ENCODE assay signal across 8 cellular contexts in genomic region chr9:88388886-88389617, GRCh38. TPM values are rescaled to one million over a fixed set of nuclear protein-coding genes. Genes with fewer than 3 reads are reported as not detected.
A peak's percentile ranks its signal among the peaks of the same experiment; 100 is the strongest.
DNase-seq lines count a peak whose midpoint lies in the region; ATAC-seq, FAIRE-seq and TF ChIP-seq lines count a peak whose summit lies in the region.

No MANE protein-coding gene starts in this region.

- FAIRE-seq in A549 (lab: Jason Lieb, UNC), result no peak

- H3K4me2 ChIP-seq in A549, result peak overlapping the region; percentile 78

- H3K4me1 ChIP-seq in A549, result peaks cover 24% of the 10 kb centered on the region
- no peaks in the 10 kb centered on the region for H3K4me1 ChIP-seq in endocrine pancreas (ENCODE audit: control insufficient read depth, insufficient read depth, low read length)

- ATAC-seq in A549 (peak; percentile 62 to 66), GM18502 (IDR thresholded peaks at IDR 0.05; ENCODE audit: poor library complexity, unreplicated experiment) (peak; percentile 30), HG02970 (IDR thresholded peaks at IDR 0.05; ENCODE audit: low FRiP score, unreplicated experiment) (peak; percentile 31)

- no peaks in the 10 kb centered on the region for H3K27me3 ChIP-seq in endocrine pancreas (ENCODE audit: control insufficient read depth, insufficient read depth, low read length)

- CTCF ChIA-PET in A549 (lab: Yijun Ruan, JAX), result interaction anchor here (1.5 kb wide), 1 partner anchor 313 kb away, joined by 4 read pairs; no protein-coding TSS in a partner anchor

- peak overlapping the region; percentile 82 for H3K9ac ChIP-seq in endocrine pancreas (ENCODE audit: control insufficient read depth, insufficient read depth, low read length)

- H3K9me3 ChIP-seq in A549 (no peaks in the 10 kb centered on the region), endocrine pancreas (ENCODE audit: control insufficient read depth, low read length) (no peaks in the 10 kb centered on the region)

- H3K27ac ChIP-seq in A549, result peak overlapping the region; percentile 99

- TF ChIP-seq POLR2A in A549 (IDR thresholded peaks at IDR 0.05; ENCODE audit: low read length), result no peak; the same call in 1 of the 2 replicates

- no peaks in the 10 kb centered on the region for H3K36me3 ChIP-seq in endocrine pancreas (ENCODE audit: control insufficient read depth, insufficient read depth, low read length)

- POLR2A ChIA-PET in A549 (lab: Yijun Ruan, JAX), result no interaction called here

- WGBS in A549 (ENCODE audit: missing lambda C conversion rate), result 2% methylated on average over 25 of the region's 71 CpGs

- no peak for TF ChIP-seq RAD21 in A549 (conservative IDR thresholded peaks at IDR 0.05 in 1 of 2, IDR thresholded peaks at IDR 0.05 in 1 of 2)

- DNase-seq in A549 (ENCODE audit: low read depth in 1 of 2, low spot score in 1 of 2) (peak; percentile 61 to 68), NCI-H2196 (lab: John Stamatoyannopoulos, UW; ENCODE audit: unreplicated experiment) (peak; percentile 31), medulla oblongata (ENCODE audit: extremely low spot score) (peak; percentile 64)
- peak; percentile 7 to 16 for DNase-seq in activated CD4-positive, alpha-beta T cell treated with anti-CD3 and anti-CD28 coated beads, Interleukin-2, amount 50 U/mL, for 24 hours (ENCODE audit: low read depth in 1 of 2, low spot score in 1 of 2)
- DNase-seq in stimulated activated CD8-positive, alpha-beta memory T cell treated with anti-CD3 and anti-CD28 coated beads, Interleukin-2, amount 100 ng/mL, for 1 hour (ENCODE audit: low read depth in 2 of 2), result peak; percentile 5 to 14

- no peak for TF ChIP-seq CTCF in A549 (IDR thresholded peaks at IDR 0.05)

- TF ChIP-seq EP300 in A549 (IDR thresholded peaks at IDR 0.05), result peak in 1 of 2 experiments; percentile 34; a peak in 1 of 5 replicates

- H3K4me3 ChIP-seq in A549 (peak overlapping the region; percentile 88), endocrine pancreas (ENCODE audit: control insufficient read depth, insufficient read depth, low read length) (peak overlapping the region; percentile 97)

TF ChIP-seq in A549, 52 proteins besides CTCF, POLR2A, EP300 and RAD21:
- TF ChIP-seq JUN (IDR thresholded peaks at IDR 0.05) (peak in 1 of 2 experiments; percentile 73; a peak in 4 of 5 replicates), BHLHE40 (IDR thresholded peaks at IDR 0.05; ENCODE audit: low read depth, low read length) (no peak), MAX (IDR thresholded peaks at IDR 0.05) (peak; percentile 68), MYC (IDR thresholded peaks at IDR 0.05; ENCODE audit: borderline replicate concordance, low read length) (0 out of 2 replicates have a peak, but pooled peaks have one; percentile 36), CEBPB (IDR thresholded peaks at IDR 0.05) (peak; percentile 66 to 88), TFCP2L1 (CRISPR knock-in tag; IDR thresholded peaks at IDR 0.05) (no peak), GATA3 (IDR thresholded peaks at IDR 0.05; ENCODE audit: borderline replicate concordance) (peak; percentile 13; the same call in 1 of the 2 replicates)

RNA-seq across cellular contexts. Expression of gene SPIN1, which starts 0.8 kb away (rescaled TPM):
- polyA plus RNA-seq in A549 (2011; rRNA removed), result 83.4 and 83.9 TPM in 2 replicates
- 22.9 and 27.4 TPM in 2 replicates for polyA plus RNA-seq in A549 (2012; cell fraction: cytosol; rRNA removed)
- polyA plus RNA-seq in A549 (2012; cell fraction: nucleus; rRNA removed), result 14.4 and 26.1 TPM in 2 replicates
- polyA plus RNA-seq in A549 (2017; fragmentation: RNase III; extraction: RNeasy Plus Mini Kit Qiagen cat#74134 plus additional on column Dnase treatment), result 47.8 to 54.6 TPM (median 51.6 TPM) in 3 replicates
- polyA minus RNA-seq in A549 (2011; rRNA and poly(A)+ RNA removed), result 40.2 and 44.0 TPM in 2 replicates

Comparison
In these comparisons a context has a peak if more than half of its experiments do, and no peak if none do; other contexts are left out.
1. Peak in every context shown above with its lines: DNase-seq, ATAC-seq, H3K4me3 ChIP-seq and H3K27ac ChIP-seq.
2. DNase-seq: peak in every context shown above with its lines; median percentile 64 in A549; 64 in medulla oblongata; 31 in NCI-H2196; 12 in activated CD4-positive, alpha-beta T cell treated with anti-CD3 and anti-CD28 coated beads, Interleukin-2, amount 50 U/mL, for 24 hours; 10 in stimulated activated CD8-positive, alpha-beta memory T cell treated with anti-CD3 and anti-CD28 coated beads, Interleukin-2, amount 100 ng/mL, for 1 hour.